Comparison of ENCODE assay signal across 1 cellular context in the genomic region with DNA sequence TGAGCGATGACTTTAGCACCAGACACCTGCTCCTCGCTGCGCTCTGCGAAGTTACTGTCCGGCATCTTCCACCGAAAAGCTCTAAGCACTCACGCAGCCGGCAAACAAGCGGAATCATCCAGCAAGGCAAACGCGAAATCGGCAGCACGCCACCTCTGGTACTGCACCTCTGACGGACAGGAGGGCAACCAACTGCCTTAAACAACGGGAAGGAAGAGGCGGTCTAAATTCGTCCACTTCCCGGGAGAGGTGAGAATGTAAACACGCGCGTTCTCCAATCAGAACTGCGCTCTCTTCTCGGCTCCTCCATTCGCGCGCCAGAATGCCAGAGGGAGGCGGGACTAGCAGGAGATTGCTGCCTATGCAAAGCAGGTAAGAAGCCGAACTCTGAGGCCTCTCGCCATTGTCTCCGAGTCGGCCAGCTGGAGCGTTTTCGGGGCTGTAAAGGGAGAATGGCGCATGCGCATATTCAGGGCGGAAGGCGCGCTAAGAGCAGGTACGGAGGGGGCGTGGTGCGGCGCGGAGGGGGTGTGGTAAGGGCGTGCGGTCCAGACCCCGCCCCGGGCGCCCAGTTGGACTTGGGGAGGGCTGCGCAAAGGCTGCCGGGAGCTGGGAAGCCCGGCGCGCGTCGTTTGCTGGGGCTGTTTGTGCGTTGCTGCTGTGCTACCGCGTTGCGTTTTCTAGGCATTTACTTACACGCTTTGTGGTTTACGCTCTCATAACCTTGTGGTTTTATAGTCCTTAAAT.
TF ChIP-seq lines count a peak whose summit lies in the region.

TSS of gene BTD (plus strand) at position 347 of the 747 bp plus-strand sequence. CDS start 33,695 bp downstream, outside the sequence.
TSS of gene HACL1 (minus strand) at position 171 of the 747 bp plus-strand sequence. CDS start at position 65, 106 bp downstream.

TF ChIP-seq in K562, 482 proteins besides CTCF, POLR2A, EP300 and RAD21 (continued from another document and continues in another):
- TF ChIP-seq, protein P1, sequence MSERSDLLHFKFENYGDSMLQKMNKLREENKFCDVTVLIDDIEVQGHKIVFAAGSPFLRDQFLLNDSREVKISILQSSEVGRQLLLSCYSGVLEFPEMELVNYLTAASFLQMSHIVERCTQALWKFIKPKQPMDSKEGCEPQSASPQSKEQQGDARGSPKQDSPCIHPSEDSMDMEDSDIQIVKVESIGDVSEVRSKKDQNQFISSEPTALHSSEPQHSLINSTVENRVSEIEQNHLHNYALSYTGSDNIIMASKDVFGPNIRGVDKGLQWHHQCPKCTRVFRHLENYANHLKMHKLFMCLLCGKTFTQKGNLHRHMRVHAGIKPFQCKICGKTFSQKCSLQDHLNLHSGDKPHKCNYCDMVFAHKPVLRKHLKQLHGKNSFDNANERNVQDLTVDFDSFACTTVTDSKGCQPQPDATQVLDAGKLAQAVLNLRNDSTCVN (CRISPR knock-in tag; IDR thresholded peaks at IDR 0.05), result no peak
- TF ChIP-seq MLLT1 (IDR thresholded peaks at IDR 0.05), result peak; percentile 72 to 91
- 0 out of 2 replicates have a peak, but pooled peaks have one; percentile 55 for TF ChIP-seq ZHX1 (conservative IDR thresholded peaks at IDR 0.05; ENCODE audit: low read length)
- no peak for TF ChIP-seq CBX2 (IDR thresholded peaks at IDR 0.05; ENCODE audit: insufficient read depth, low read length, poor library complexity, severe bottlenecking)
- TF ChIP-seq ARHGAP35 (IDR thresholded peaks at IDR 0.05; ENCODE audit: partially characterized antibody), result no peak
- TF ChIP-seq SOX6 (IDR thresholded peaks at IDR 0.05), result 0 out of 2 replicates have a peak, but pooled peaks have one; percentile 11
- TF ChIP-seq ETV5 (CRISPR knock-in tag; IDR thresholded peaks at IDR 0.05; ENCODE audit: low read depth), result peak; percentile 44; the same call in 1 of the 2 replicates
- TF ChIP-seq BRCA1 (IDR thresholded peaks at IDR 0.05), result no peak
- no peak for TF ChIP-seq BRCA1 (CRISPR knock-in tag; IDR thresholded peaks at IDR 0.05)
- no peak for TF ChIP-seq ZNF134 (CRISPR knock-in tag; conservative IDR thresholded peaks at IDR 0.05)
- TF ChIP-seq EWSR1 (IDR thresholded peaks at IDR 0.05; ENCODE audit: borderline replicate concordance, low read depth, partially characterized antibody), result no peak
- TF ChIP-seq PCBP2 (IDR thresholded peaks at IDR 0.05; ENCODE audit: low read depth, low read length, poor library complexity, severe bottlenecking), result no peak
- TF ChIP-seq TEAD1 (CRISPR knock-in tag; IDR thresholded peaks at IDR 0.05), result peak in 1 of 2 experiments; percentile 84; a peak in 2 of 4 replicates
- TF ChIP-seq, protein P2, sequence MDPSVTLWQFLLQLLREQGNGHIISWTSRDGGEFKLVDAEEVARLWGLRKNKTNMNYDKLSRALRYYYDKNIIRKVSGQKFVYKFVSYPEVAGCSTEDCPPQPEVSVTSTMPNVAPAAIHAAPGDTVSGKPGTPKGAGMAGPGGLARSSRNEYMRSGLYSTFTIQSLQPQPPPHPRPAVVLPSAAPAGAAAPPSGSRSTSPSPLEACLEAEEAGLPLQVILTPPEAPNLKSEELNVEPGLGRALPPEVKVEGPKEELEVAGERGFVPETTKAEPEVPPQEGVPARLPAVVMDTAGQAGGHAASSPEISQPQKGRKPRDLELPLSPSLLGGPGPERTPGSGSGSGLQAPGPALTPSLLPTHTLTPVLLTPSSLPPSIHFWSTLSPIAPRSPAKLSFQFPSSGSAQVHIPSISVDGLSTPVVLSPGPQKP (CRISPR knock-in tag; IDR thresholded peaks at IDR 0.05), result no peak
- no peak for TF ChIP-seq TRIM24 (IDR thresholded peaks at IDR 0.05)
- TF ChIP-seq HIVEP1 (CRISPR knock-in tag; IDR thresholded peaks at IDR 0.05), result 0 out of 2 replicates have a peak, but pooled peaks have one; percentile 21
- no peak for TF ChIP-seq CHD7 (IDR thresholded peaks at IDR 0.05; ENCODE audit: low read depth, low read length)
- TF ChIP-seq CC2D1A (IDR thresholded peaks at IDR 0.05), result peak; percentile 54; the same call in 1 of the 2 replicates
- peak; percentile 48; the same call in 1 of the 2 replicates for TF ChIP-seq SPI1 (IDR thresholded peaks at IDR 0.05; ENCODE audit: borderline replicate concordance, low read depth, low read length)
- no peak for TF ChIP-seq PRMT5 (CRISPR knock-in tag; IDR thresholded peaks at IDR 0.05)
- TF ChIP-seq ZBTB43 (CRISPR knock-in tag; IDR thresholded peaks at IDR 0.05), result no peak
- TF ChIP-seq, protein P3, sequence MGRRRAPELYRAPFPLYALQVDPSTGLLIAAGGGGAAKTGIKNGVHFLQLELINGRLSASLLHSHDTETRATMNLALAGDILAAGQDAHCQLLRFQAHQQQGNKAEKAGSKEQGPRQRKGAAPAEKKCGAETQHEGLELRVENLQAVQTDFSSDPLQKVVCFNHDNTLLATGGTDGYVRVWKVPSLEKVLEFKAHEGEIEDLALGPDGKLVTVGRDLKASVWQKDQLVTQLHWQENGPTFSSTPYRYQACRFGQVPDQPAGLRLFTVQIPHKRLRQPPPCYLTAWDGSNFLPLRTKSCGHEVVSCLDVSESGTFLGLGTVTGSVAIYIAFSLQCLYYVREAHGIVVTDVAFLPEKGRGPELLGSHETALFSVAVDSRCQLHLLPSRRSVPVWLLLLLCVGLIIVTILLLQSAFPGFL (CRISPR knock-in tag; IDR thresholded peaks at IDR 0.05), result no peak
- TF ChIP-seq FOXK2 (conservative IDR thresholded peaks at IDR 0.05 in 1 of 2, IDR thresholded peaks at IDR 0.05 in 1 of 2; ENCODE audit: low read depth in 2 of 2), result peak; percentile 100
- TF ChIP-seq RBM15 (IDR thresholded peaks at IDR 0.05; ENCODE audit: insufficient read depth, low read length), result no peak
- no peak for TF ChIP-seq KAT7 (CRISPR knock-in tag; IDR thresholded peaks at IDR 0.05; ENCODE audit: borderline replicate concordance)
- TF ChIP-seq ZNF140 (CRISPR knock-in tag; IDR thresholded peaks at IDR 0.05), result no peak
- peak; percentile 67 for TF ChIP-seq CCNT2 (IDR thresholded peaks at IDR 0.05; ENCODE audit: borderline replicate concordance, extremely low read depth, insufficient read length, low read depth, low read length)
- peak; percentile 17 for TF ChIP-seq MEIS2 (IDR thresholded peaks at IDR 0.05; ENCODE audit: partially characterized antibody)
